1 cellular context compared by ENCODE assay signal in the genomic region with DNA sequence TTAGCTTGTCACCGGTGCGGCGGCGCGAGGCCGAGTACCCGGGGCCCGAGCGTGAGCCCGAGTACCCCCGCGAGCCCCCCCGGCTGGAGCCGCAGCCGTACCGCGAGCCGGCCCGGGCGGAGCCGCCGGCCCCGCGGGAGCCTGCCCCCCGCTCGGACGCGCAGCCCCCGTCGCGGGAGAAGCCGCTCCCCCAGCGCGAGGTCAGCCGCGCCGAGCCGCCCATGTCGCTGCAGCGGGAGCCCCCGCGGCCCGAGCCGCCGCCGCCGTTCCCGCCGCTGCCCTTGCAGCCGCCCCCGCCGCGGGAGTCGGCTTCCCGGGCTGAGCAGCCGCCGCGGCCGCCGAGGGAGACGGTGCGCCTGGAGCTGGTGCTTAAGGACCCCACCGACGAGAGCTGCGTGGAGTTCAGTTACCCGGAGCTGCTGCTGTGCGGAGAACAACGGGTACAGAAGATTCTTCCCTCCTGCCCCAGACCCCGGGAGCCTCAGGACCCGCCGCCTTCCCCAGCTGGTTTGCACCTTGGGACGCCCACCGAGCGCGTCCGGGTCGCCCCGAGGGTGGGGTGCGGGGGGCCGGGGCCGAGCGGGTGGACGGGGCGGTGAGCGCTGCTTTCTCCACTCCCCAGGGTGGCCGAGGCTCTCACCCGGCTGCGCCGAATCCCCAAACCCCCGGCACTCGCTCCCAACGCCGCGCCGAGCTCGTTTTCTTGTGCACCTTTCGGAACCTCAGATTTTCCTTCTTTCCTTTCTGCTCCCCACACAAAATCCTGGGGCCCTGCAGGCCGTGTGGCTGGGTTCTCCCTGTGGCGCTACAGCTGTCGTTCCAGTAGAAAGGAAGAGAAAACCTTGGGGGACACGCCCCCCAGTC.
TF ChIP-seq lines count a peak whose summit lies in the region.

No MANE protein-coding gene starts in this region.

TF ChIP-seq in HEK293, 187 proteins besides CTCF, POLR2A, EP300 and RAD21 (continued from another document):
- TF ChIP-seq, protein P1, sequence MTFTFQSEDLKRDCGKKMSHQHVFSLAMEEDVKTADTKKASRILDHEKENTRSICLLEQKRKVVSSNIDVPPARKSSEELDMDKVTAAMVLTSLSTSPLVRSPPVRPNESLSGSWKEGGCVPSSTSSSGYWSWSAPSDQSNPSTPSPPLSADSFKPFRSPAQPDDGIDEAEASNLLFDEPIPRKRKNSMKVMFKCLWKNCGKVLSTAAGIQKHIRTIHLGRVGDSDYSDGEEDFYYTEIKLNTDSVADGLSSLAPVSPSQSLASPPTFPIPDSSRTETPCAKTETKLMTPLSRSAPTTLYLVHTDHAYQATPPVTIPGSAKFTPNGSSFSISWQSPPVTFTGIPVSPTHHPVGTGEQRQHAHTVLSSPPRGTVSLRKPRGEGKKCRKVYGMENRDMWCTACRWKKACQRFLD (tag by site-specific recombination; IDR thresholded peaks at IDR 0.05): no peak
- TF ChIP-seq, protein P2, sequence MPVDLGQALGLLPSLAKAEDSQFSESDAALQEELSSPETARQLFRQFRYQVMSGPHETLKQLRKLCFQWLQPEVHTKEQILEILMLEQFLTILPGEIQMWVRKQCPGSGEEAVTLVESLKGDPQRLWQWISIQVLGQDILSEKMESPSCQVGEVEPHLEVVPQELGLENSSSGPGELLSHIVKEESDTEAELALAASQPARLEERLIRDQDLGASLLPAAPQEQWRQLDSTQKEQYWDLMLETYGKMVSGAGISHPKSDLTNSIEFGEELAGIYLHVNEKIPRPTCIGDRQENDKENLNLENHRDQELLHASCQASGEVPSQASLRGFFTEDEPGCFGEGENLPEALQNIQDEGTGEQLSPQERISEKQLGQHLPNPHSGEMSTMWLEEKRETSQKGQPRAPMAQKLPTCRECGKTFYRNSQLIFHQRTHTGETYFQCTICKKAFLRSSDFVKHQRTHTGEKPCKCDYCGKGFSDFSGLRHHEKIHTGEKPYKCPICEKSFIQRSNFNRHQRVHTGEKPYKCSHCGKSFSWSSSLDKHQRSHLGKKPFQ (tag by site-specific recombination; IDR thresholded peaks at IDR 0.05): no peak
- TF ChIP-seq ZBTB20 (tag by site-specific recombination; IDR thresholded peaks at IDR 0.05) (peak; percentile 93), KLF16 (tag by site-specific recombination; IDR thresholded peaks at IDR 0.05) (0 out of 2 replicates have a peak, but pooled peaks have one; percentile 54), SP2 (tag by site-specific recombination; IDR thresholded peaks at IDR 0.05) (peak; percentile 19; the same call in 1 of the 2 replicates), ZNF621 (tag by site-specific recombination; IDR thresholded peaks at IDR 0.05) (no peak), GLIS1 (tag by site-specific recombination; IDR thresholded peaks at IDR 0.05) (0 out of 2 replicates have a peak, but pooled peaks have one; percentile 32), ZBTB17 (tag by site-specific recombination; IDR thresholded peaks at IDR 0.05) (peak; percentile 35), ZNF660 (tag by site-specific recombination; IDR thresholded peaks at IDR 0.05) (0 out of 2 replicates have a peak, but pooled peaks have one; percentile 25), ZNF404 (tag by site-specific recombination; IDR thresholded peaks at IDR 0.05) (no peak), ZNF555 (tag by site-specific recombination; conservative IDR thresholded peaks at IDR 0.05) (no peak), GLIS2 (tag by site-specific recombination; IDR thresholded peaks at IDR 0.05) (peak; percentile 82), ZNF501 (tag by site-specific recombination; IDR thresholded peaks at IDR 0.05) (peak; percentile 37; the same call in 1 of the 2 replicates), ZIC2 (tag by site-specific recombination; IDR thresholded peaks at IDR 0.05) (peak; percentile 74), KLF9 (tag by site-specific recombination; IDR thresholded peaks at IDR 0.05; ENCODE audit: low read depth) (peak; percentile 93), ZNF274 (IDR thresholded peaks at IDR 0.05; ENCODE audit: low read length) (no peak), ZNF274 (tag by site-specific recombination; IDR thresholded peaks at IDR 0.05; ENCODE audit: borderline replicate concordance) (no peak), ZNF341 (tag by site-specific recombination; IDR thresholded peaks at IDR 0.05; ENCODE audit: low read depth) (peak; percentile 44)
- TF ChIP-seq, protein P3, sequence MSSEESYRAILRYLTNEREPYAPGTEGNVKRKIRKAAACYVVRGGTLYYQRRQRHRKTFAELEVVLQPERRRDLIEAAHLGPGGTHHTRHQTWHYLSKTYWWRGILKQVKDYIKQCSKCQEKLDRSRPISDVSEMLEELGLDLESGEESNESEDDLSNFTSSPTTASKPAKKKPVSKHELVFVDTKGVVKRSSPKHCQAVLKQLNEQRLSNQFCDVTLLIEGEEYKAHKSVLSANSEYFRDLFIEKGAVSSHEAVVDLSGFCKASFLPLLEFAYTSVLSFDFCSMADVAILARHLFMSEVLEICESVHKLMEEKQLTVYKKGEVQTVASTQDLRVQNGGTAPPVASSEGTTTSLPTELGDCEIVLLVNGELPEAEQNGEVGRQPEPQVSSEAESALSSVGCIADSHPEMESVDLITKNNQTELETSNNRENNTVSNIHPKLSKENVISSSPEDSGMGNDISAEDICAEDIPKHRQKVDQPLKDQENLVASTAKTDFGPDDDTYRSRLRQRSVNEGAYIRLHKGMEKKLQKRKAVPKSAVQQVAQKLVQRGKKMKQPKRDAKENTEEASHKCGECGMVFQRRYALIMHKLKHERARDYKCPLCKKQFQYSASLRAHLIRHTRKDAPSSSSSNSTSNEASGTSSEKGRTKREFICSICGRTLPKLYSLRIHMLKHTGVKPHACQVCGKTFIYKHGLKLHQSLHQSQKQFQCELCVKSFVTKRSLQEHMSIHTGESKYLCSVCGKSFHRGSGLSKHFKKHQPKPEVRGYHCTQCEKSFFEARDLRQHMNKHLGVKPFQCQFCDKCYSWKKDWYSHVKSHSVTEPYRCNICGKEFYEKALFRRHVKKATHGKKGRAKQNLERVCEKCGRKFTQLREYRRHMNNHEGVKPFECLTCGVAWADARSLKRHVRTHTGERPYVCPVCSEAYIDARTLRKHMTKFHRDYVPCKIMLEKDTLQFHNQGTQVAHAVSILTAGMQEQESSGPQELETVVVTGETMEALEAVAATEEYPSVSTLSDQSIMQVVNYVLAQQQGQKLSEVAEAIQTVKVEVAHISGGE (tag by site-specific recombination; conservative IDR thresholded peaks at IDR 0.05; ENCODE audit: low read depth): peak; percentile 64
- TF ChIP-seq, protein P4, sequence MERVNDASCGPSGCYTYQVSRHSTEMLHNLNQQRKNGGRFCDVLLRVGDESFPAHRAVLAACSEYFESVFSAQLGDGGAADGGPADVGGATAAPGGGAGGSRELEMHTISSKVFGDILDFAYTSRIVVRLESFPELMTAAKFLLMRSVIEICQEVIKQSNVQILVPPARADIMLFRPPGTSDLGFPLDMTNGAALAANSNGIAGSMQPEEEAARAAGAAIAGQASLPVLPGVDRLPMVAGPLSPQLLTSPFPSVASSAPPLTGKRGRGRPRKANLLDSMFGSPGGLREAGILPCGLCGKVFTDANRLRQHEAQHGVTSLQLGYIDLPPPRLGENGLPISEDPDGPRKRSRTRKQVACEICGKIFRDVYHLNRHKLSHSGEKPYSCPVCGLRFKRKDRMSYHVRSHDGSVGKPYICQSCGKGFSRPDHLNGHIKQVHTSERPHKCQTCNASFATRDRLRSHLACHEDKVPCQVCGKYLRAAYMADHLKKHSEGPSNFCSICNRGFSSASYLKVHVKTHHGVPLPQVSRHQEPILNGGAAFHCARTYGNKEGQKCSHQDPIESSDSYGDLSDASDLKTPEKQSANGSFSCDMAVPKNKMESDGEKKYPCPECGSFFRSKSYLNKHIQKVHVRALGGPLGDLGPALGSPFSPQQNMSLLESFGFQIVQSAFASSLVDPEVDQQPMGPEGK (tag by site-specific recombination; IDR thresholded peaks at IDR 0.05): peak; percentile 76; the same call in 1 of the 2 replicates
- TF ChIP-seq, protein P5, sequence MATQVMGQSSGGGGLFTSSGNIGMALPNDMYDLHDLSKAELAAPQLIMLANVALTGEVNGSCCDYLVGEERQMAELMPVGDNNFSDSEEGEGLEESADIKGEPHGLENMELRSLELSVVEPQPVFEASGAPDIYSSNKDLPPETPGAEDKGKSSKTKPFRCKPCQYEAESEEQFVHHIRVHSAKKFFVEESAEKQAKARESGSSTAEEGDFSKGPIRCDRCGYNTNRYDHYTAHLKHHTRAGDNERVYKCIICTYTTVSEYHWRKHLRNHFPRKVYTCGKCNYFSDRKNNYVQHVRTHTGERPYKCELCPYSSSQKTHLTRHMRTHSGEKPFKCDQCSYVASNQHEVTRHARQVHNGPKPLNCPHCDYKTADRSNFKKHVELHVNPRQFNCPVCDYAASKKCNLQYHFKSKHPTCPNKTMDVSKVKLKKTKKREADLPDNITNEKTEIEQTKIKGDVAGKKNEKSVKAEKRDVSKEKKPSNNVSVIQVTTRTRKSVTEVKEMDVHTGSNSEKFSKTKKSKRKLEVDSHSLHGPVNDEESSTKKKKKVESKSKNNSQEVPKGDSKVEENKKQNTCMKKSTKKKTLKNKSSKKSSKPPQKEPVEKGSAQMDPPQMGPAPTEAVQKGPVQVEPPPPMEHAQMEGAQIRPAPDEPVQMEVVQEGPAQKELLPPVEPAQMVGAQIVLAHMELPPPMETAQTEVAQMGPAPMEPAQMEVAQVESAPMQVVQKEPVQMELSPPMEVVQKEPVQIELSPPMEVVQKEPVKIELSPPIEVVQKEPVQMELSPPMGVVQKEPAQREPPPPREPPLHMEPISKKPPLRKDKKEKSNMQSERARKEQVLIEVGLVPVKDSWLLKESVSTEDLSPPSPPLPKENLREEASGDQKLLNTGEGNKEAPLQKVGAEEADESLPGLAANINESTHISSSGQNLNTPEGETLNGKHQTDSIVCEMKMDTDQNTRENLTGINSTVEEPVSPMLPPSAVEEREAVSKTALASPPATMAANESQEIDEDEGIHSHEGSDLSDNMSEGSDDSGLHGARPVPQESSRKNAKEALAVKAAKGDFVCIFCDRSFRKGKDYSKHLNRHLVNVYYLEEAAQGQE (tag by site-specific recombination; IDR thresholded peaks at IDR 0.05): no peak
TF ChIP-seq in HEK293: peak in this region for 17.
